26 cellular contexts compared by ENCODE assay signal in the genomic region with DNA sequence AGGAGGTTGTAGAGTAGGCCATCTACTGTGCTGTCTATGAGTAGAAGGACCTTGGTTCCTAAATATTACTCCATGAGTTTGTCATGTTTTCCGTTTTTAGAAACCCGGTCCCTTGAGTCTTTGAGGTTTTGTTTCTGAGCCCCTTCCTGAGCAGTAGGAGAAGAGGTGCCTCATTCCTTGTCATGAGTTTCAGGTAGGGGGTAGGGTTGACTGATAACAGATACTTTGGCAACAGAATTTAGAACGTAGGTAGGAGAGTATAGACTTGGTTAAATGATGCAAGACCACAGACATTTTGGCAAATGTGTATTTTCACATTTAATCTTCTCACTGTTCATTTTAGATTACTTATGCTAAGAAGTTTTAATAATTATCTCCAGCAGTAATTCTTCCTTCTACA. TPM values are rescaled to one million over a fixed set of nuclear protein-coding genes. Genes with fewer than 3 reads are reported as not detected.
A peak's percentile ranks its signal among the peaks of the same experiment; 100 is the strongest.
DNase-seq lines count a peak whose midpoint lies in the region; ATAC-seq and TF ChIP-seq lines count a peak whose summit lies in the region.
"Had no signal": no experiment of that assay in that cellular context is flagged by ENCODE, and none has a peak within 500 bp of the region (broad histone marks: within the 10 kb centered on the region; RNA-seq: fewer than 3 reads in every experiment).

No MANE protein-coding gene starts in this region.

- DNase-seq in chondrocyte (ENCODE audit: low spot score) (no peak), HUDEP-2 (lab: John Stamatoyannopoulos, UW; ENCODE audit: unreplicated experiment in 76 of 76) (no peak), GF-D8 (lab: John Stamatoyannopoulos, UW) (no peak), HuH-7.5 (ENCODE audit: low spot score) (no peak)
- no peak for DNase-seq in naive thymus-derived CD8-positive, alpha-beta T cell
- DNase-seq: activated CD4-positive, alpha-beta T cell treated with anti-CD3 and anti-CD28 coated beads, Interleukin-2, amount 10 ng/mL, durations not matched to agents 24 days and 14 days; activated naive CD4-positive, alpha-beta T cell treated with anti-CD3 and anti-CD28 coated beads for 36 hours; activated T-cell treated with anti-CD3 and anti-CD28 coated beads, Interleukin-2, amount 50 U/mL, for 48 hours; brain microvascular endothelial cell; Caco-2; DMS79; effector CD4-positive, alpha-beta T cell; left lung; NCI-H1694; NCI-H2171; NCI-H510A treated with DMSO at 0.1 percent for 48 hours; Right ventricle myocardium superior; stimulated activated CD4-positive, alpha-beta T cell treated with anti-CD3 and anti-CD28 coated beads, Interleukin-4, amount 100 ng/mL, for 4 hours; T-helper 9 cell; upper lobe of right lung had no signal

- H3K36me3 Mint-ChIP-seq in chondrocyte (ENCODE audit: low read depth): peaks cover 11% of the 10 kb centered on the region
- H3K36me3 Mint-ChIP-seq in naive thymus-derived CD8-positive, alpha-beta T cell: peaks cover 0 to 14% (median 7%) of the 10 kb centered on the region in 3 donors

- no peak for TF ChIP-seq CTCF in chondrocyte (IDR thresholded peaks at IDR 0.05)

- peaks cover 48% of the 10 kb centered on the region for H3K4me1 Mint-ChIP-seq in chondrocyte (ENCODE audit: low read depth)
- peaks cover 0 to 3% (median 0%) of the 10 kb centered on the region in 4 donors for H3K4me1 Mint-ChIP-seq in naive thymus-derived CD8-positive, alpha-beta T cell
- H3K4me1 Mint-ChIP-seq: activated CD4-positive, alpha-beta T cell treated with anti-CD3 and anti-CD28 coated beads, Interleukin-2, amount 10 ng/mL, durations not matched to agents 24 days and 14 days had no signal

- no peak overlapping the region for H3K4me3 Mint-ChIP-seq in chondrocyte (ENCODE audit: unreplicated experiment)
- H3K4me3 Mint-ChIP-seq in naive thymus-derived CD8-positive, alpha-beta T cell: no peak overlapping the region
- H3K4me3 Mint-ChIP-seq: activated CD4-positive, alpha-beta T cell treated with anti-CD3 and anti-CD28 coated beads, Interleukin-2, amount 10 ng/mL, durations not matched to agents 24 days and 14 days; activated naive CD4-positive, alpha-beta T cell treated with anti-CD3 and anti-CD28 coated beads for 36 hours; stimulated activated memory B cell treated with anti-CD40 and anti-IgM and Interleukin-4, amounts not matched to agents 10 μg/mL and 1 μg/mL and 100 μg/mL, for 72 hours had no signal

- H3K27ac Mint-ChIP-seq in chondrocyte (ENCODE audit: unreplicated experiment): peak overlapping the region; percentile 45
- no peak overlapping the region for H3K27ac Mint-ChIP-seq in naive thymus-derived CD8-positive, alpha-beta T cell
- H3K27ac Mint-ChIP-seq: activated CD4-positive, alpha-beta T cell treated with anti-CD3 and anti-CD28 coated beads, Interleukin-2, amount 10 ng/mL, durations not matched to agents 24 days and 14 days; activated naive CD4-positive, alpha-beta T cell treated with anti-CD3 and anti-CD28 coated beads for 36 hours; progenitor cell of endocrine pancreas; stimulated activated memory B cell treated with anti-CD40 and anti-IgM and Interleukin-4, amounts not matched to agents 10 μg/mL and 1 μg/mL and 100 μg/mL, for 72 hours had no signal

- POLR2A ChIA-PET in naive thymus-derived CD8-positive, alpha-beta T cell (lab: Charles Lee): no interaction called here

- ATAC-seq in GM18502 (IDR thresholded peaks at IDR 0.05; ENCODE audit: poor library complexity, unreplicated experiment) (peak; percentile 68), GM21619 (IDR thresholded peaks at IDR 0.05; ENCODE audit: unreplicated experiment) (peak; percentile 43), HG03432 (IDR thresholded peaks at IDR 0.05; ENCODE audit: unreplicated experiment) (peak; percentile 58)
- ATAC-seq in naive thymus-derived CD8-positive, alpha-beta T cell: no peak
- ATAC-seq: left lung; sciatic nerve; stimulated activated memory B cell treated with anti-CD40 and anti-IgM and Interleukin-4, amounts not matched to agents 10 μg/mL and 1 μg/mL and 100 μg/mL, for 72 hours; upper lobe of right lung had no signal

- H3K9me3 Mint-ChIP-seq in chondrocyte (ENCODE audit: low read depth): peaks cover 3% of the 10 kb centered on the region
- peaks cover 0 to 4% (median 0%) of the 10 kb centered on the region in 9 donors for H3K9me3 Mint-ChIP-seq in naive thymus-derived CD8-positive, alpha-beta T cell
- H3K9me3 Mint-ChIP-seq: activated CD4-positive, alpha-beta T cell treated with anti-CD3 and anti-CD28 coated beads, Interleukin-2, amount 10 ng/mL, durations not matched to agents 24 days and 14 days; activated naive CD4-positive, alpha-beta T cell treated with anti-CD3 and anti-CD28 coated beads for 36 hours had no signal

- H3K27me3 Mint-ChIP-seq in chondrocyte (ENCODE audit: low read depth): no peaks in the 10 kb centered on the region
- H3K27me3 Mint-ChIP-seq in naive thymus-derived CD8-positive, alpha-beta T cell: no peaks in the 10 kb centered on the region
- H3K27me3 Mint-ChIP-seq: progenitor cell of endocrine pancreas; stimulated activated memory B cell treated with anti-CD40 and anti-IgM and Interleukin-4, amounts not matched to agents 10 μg/mL and 1 μg/mL and 100 μg/mL, for 72 hours had no signal

RNA-seq across cellular contexts. Expression of a gene that starts 24.6 kb away (rescaled TPM):
- 199 to 335 TPM (median 201 TPM) in 3 replicates for total RNA-seq in chondrocyte
- total RNA-seq in naive thymus-derived CD8-positive, alpha-beta T cell: 10 to 100 TPM; 65.3 to 66.1 TPM
- 10 to 100 TPM; 23.0 to 35.8 (median 33.1) TPM for polyA plus RNA-seq in naive thymus-derived CD8-positive, alpha-beta T cell

Comparison
In these comparisons a context has a peak if more than half of its experiments do, and no peak if none do; other contexts are left out.
1. ATAC-seq: peak in GM18502 (single experiment), GM21619 (single experiment) and HG03432 (single experiment); none in naive thymus-derived CD8-positive, alpha-beta T cell (0 of 2).